Comparison of ENCODE assay signal across 10 cellular contexts in genomic region chrX:134669378-134670098, GRCh38. TPM values are rescaled to one million over a fixed set of nuclear protein-coding genes. Genes with fewer than 3 reads are reported as not detected.
DNase-seq lines count a peak whose midpoint lies in the region; ATAC-seq, FAIRE-seq and TF ChIP-seq lines count a peak whose summit lies in the region.
"Had no signal": no experiment of that assay in that cellular context is flagged by ENCODE, and none has a peak within 500 bp of the region (broad histone marks: within the 10 kb centered on the region; RNA-seq: fewer than 3 reads in every experiment).

No MANE protein-coding gene starts in this region.

- intact Hi-C loops in stomach (cut with DNase I; ENCODE audit: low total_unique reads), result no loop called here

- H3K27me3 ChIP-seq in astrocyte (ENCODE audit: insufficient read depth, low read length) (no peaks in the 10 kb centered on the region), stomach (peaks cover 0 to 3% (median under 1%) of the 10 kb centered on the region in 3 donors), neural progenitor cell (no peaks in the 10 kb centered on the region)
- H3K27me3 ChIP-seq: spleen had no signal

- H3K4me1 Mint-ChIP-seq in astrocyte (ENCODE audit: low read depth, unreplicated experiment) (peaks cover 33% of the 10 kb centered on the region), immature natural killer cell (peaks cover 0 to 11% of the 10 kb centered on the region in 2 donors), neural progenitor cell (peaks cover 3% of the 10 kb centered on the region)
- H3K4me1 Mint-ChIP-seq: stimulated activated naive B cell treated with anti-CD40 and anti-IgM and Interleukin-4, amounts not matched to agents 10 μg/mL and 1 μg/mL and 100 μg/mL, for 72 hours had no signal

- no peaks in the 10 kb centered on the region for H3K36me3 Mint-ChIP-seq in astrocyte (ENCODE audit: low read depth, unreplicated experiment)
- no peaks in the 10 kb centered on the region for H3K36me3 Mint-ChIP-seq in immature natural killer cell
- H3K36me3 Mint-ChIP-seq in neural progenitor cell, result no peaks in the 10 kb centered on the region
- H3K36me3 Mint-ChIP-seq: stimulated activated naive B cell treated with anti-CD40 and anti-IgM and Interleukin-4, amounts not matched to agents 10 μg/mL and 1 μg/mL and 100 μg/mL, for 72 hours had no signal

- no peak for TF ChIP-seq POLR2A in stomach (IDR thresholded peaks at IDR 0.05)

- H4K20me1 ChIP-seq in astrocyte (ENCODE audit: insufficient read depth, low read length), result no peaks in the 10 kb centered on the region
- no peaks in the 10 kb centered on the region for H4K20me1 ChIP-seq in neural progenitor cell (ENCODE audit: low read depth)

- H3K4me2 ChIP-seq in astrocyte (ENCODE audit: low read length) (peak overlapping the region; percentile 78), neural progenitor cell (no peak overlapping the region)

- DNase-seq in HCEC 1CT, result peak; percentile 91
- DNase-seq in astrocyte (ENCODE audit: low read depth), result peak; percentile 88
- no peak for DNase-seq in immature natural killer cell
- no peak for DNase-seq in stomach
- no peak for DNase-seq in CD1c-positive myeloid dendritic cell (ENCODE audit: extremely low spot score)
- no peak for DNase-seq in RKO (ENCODE audit: low spot score)
- no peak for DNase-seq in neural progenitor cell (ENCODE audit: low spot score)
- DNase-seq: spleen; stimulated activated naive B cell treated with anti-CD40 and anti-IgM and Interleukin-4, amounts not matched to agents 10 μg/mL and 1 μg/mL and 100 μg/mL, for 72 hours had no signal

- H3K9me3 ChIP-seq in astrocyte (ENCODE audit: insufficient read depth, low read depth, low read length), result no peaks in the 10 kb centered on the region
- H3K9me3 ChIP-seq in stomach, result no peaks in the 10 kb centered on the region
- no peaks in the 10 kb centered on the region for H3K9me3 ChIP-seq in neural progenitor cell (ENCODE audit: low read depth)
- H3K9me3 ChIP-seq: spleen had no signal

- H3K36me3 ChIP-seq in astrocyte (ENCODE audit: insufficient read depth, low read length) (no peaks in the 10 kb centered on the region), stomach (no peaks in the 10 kb centered on the region), neural progenitor cell (no peaks in the 10 kb centered on the region)
- H3K36me3 ChIP-seq: spleen had no signal

- no peaks in the 10 kb centered on the region for H3K9me3 Mint-ChIP-seq in astrocyte (ENCODE audit: unreplicated experiment)
- peaks cover 0 to 2% (median 0%) of the 10 kb centered on the region in 6 donors for H3K9me3 Mint-ChIP-seq in immature natural killer cell
- H3K9me3 Mint-ChIP-seq in neural progenitor cell, result no peaks in the 10 kb centered on the region
- H3K9me3 Mint-ChIP-seq: stimulated activated naive B cell treated with anti-CD40 and anti-IgM and Interleukin-4, amounts not matched to agents 10 μg/mL and 1 μg/mL and 100 μg/mL, for 72 hours had no signal

- 49 to 69% (median 66%) methylated on average over 10 to 14 of the region's 14 CpGs for WGBS in stomach, 5 donors

- H2AFZ ChIP-seq in astrocyte (ENCODE audit: low read depth, low read length) (peak overlapping the region; percentile 71), neural progenitor cell (replicated peaks) (no peak overlapping the region)

- TF ChIP-seq CTCF in astrocyte (IDR thresholded peaks at IDR 0.05; ENCODE audit: insufficient read depth, low read depth, low read length), result no peak
- TF ChIP-seq CTCF in stomach (IDR thresholded peaks at IDR 0.05), result no peak
- no peak for TF ChIP-seq CTCF in neural progenitor cell (IDR thresholded peaks at IDR 0.05)

- H3K4me1 ChIP-seq in astrocyte (ENCODE audit: insufficient read depth, low read length) (peaks cover 25% of the 10 kb centered on the region), stomach (peaks cover 0 to 15% (median 10%) of the 10 kb centered on the region in 4 donors), neural progenitor cell (no peaks in the 10 kb centered on the region)
- H3K4me1 ChIP-seq: spleen had no signal

- H3K4me3 Mint-ChIP-seq in astrocyte (ENCODE audit: unreplicated experiment), result no peak overlapping the region
- H3K4me3 Mint-ChIP-seq in immature natural killer cell, result peak overlapping the region in 4 of 5 donors; percentile 21 to 69 (median 51)
- no peak overlapping the region for H3K4me3 Mint-ChIP-seq in neural progenitor cell
- H3K4me3 Mint-ChIP-seq: stimulated activated naive B cell treated with anti-CD40 and anti-IgM and Interleukin-4, amounts not matched to agents 10 μg/mL and 1 μg/mL and 100 μg/mL, for 72 hours had no signal

- H3K9ac ChIP-seq in astrocyte (ENCODE audit: low read length), result peak overlapping the region; percentile 85
- no peak overlapping the region for H3K9ac ChIP-seq in neural progenitor cell

- peak; percentile 65 for FAIRE-seq in astrocyte (lab: Jason Lieb, UNC)

- H3K27ac ChIP-seq in astrocyte (ENCODE audit: low read depth, low read length) (peak overlapping the region; percentile 98), stomach (peak overlapping the region in 4 of 5 donors; percentile 30 to 64 (median 53)), neural progenitor cell (no peak overlapping the region)

- H3K4me3 ChIP-seq in astrocyte (ENCODE audit: insufficient read depth, low read depth, low read length), result peak overlapping the region; percentile 5
- no peak overlapping the region for H3K4me3 ChIP-seq in stomach
- H3K4me3 ChIP-seq in neural progenitor cell, result no peak overlapping the region
- H3K4me3 ChIP-seq: spleen had no signal

- TF ChIP-seq EP300 in stomach (IDR thresholded peaks at IDR 0.05), result no peak

- no peaks in the 10 kb centered on the region for H3F3A ChIP-seq in neural progenitor cell (ENCODE audit: low read depth)

- no peak for ATAC-seq in HG03139 (IDR thresholded peaks at IDR 0.05; ENCODE audit: unreplicated experiment)
- ATAC-seq: stimulated activated naive B cell treated with anti-CD40 and anti-IgM and Interleukin-4, amounts not matched to agents 10 μg/mL and 1 μg/mL and 100 μg/mL, for 72 hours had no signal

- H3K27ac Mint-ChIP-seq in astrocyte (ENCODE audit: unreplicated experiment) (peak overlapping the region; percentile 97), immature natural killer cell (peak overlapping the region in 2 of 6 donors; percentile 9 to 70), neural progenitor cell (no peak overlapping the region)
- H3K27ac Mint-ChIP-seq: stimulated activated naive B cell treated with anti-CD40 and anti-IgM and Interleukin-4, amounts not matched to agents 10 μg/mL and 1 μg/mL and 100 μg/mL, for 72 hours had no signal

- H3K27me3 Mint-ChIP-seq in astrocyte (ENCODE audit: low read depth, unreplicated experiment) (no peaks in the 10 kb centered on the region), immature natural killer cell (ENCODE audit: low read depth in 3 of 3) (peaks cover 0 to 13% (median 4%) of the 10 kb centered on the region in 3 donors), neural progenitor cell (ENCODE audit: insufficient read depth, low read depth) (peaks cover 2% of the 10 kb centered on the region)

- H3K79me2 ChIP-seq in astrocyte (ENCODE audit: insufficient read depth, low read length), result no peaks in the 10 kb centered on the region
- H3K79me2 ChIP-seq in neural progenitor cell (ENCODE audit: low read depth), result no peaks in the 10 kb centered on the region

RNA-seq across cellular contexts. Expression of gene PLAC1, which starts 11.3 kb away (rescaled TPM):
- total RNA-seq in astrocyte (0.61 and 0.70 TPM in 2 replicates), stomach (not detected), neural progenitor cell (ENCODE audit: low replicate concordance) (not detected in 2 replicates)
- polyA plus RNA-seq in immature natural killer cell (not detected), stomach (not detected)
- total RNA-seq: spleen had no signal
- polyA plus RNA-seq: spleen had no signal

Comparison
In these comparisons a context has a peak if more than half of its experiments do, and no peak if none do; other contexts are left out.
1. DNase-seq: peak in HCEC 1CT (single experiment) and astrocyte (single experiment); none in immature natural killer cell (0 of 3), stomach (single experiment), CD1c-positive myeloid dendritic cell (single experiment), RKO (single experiment) and neural progenitor cell (single experiment).
2. H3K4me3 Mint-ChIP-seq: peak in immature natural killer cell (4 of 5); none in astrocyte (single experiment) and neural progenitor cell (single experiment).